In genomic region chr10:72328045-72328828, GRCh38 we compare ENCODE assay signal across 8 cellular contexts. TPM values are rescaled to one million over a fixed set of nuclear protein-coding genes. Genes with fewer than 3 reads are reported as not detected.
DNase-seq lines count a peak whose midpoint lies in the region; ATAC-seq and TF ChIP-seq lines count a peak whose summit lies in the region.

No MANE protein-coding gene starts in this region.

- intact Hi-C loops in activated CD4-positive, alpha-beta T cell treated with anti-CD3 and anti-CD28 coated beads, Interleukin-2, amount 10 ng/mL, durations not matched to agents 24 days and 14 days (cut with micrococcal nuclease) = no loop called here
- intact Hi-C loops in Right ventricle myocardium superior (cut with DNase I) = loop anchor here (10.0 kb wide), 1 partner anchor 53 kb away; the partner anchor contains the start of gene DDIT4

- peak overlapping the region; percentile 98 for H3K27ac Mint-ChIP-seq in activated CD4-positive, alpha-beta T cell treated with anti-CD3 and anti-CD28 coated beads, Interleukin-2, amount 10 ng/mL, durations not matched to agents 24 days and 14 days
- peak overlapping the region; percentile 96 for H3K27ac Mint-ChIP-seq in activated naive CD8-positive, alpha-beta T cell
- H3K27ac Mint-ChIP-seq in progenitor cell of endocrine pancreas = no peak overlapping the region

- no peaks in the 10 kb centered on the region for H3K27me3 Mint-ChIP-seq in activated CD4-positive, alpha-beta T cell treated with anti-CD3 and anti-CD28 coated beads, Interleukin-2, amount 10 ng/mL, durations not matched to agents 24 days and 14 days
- H3K27me3 Mint-ChIP-seq in activated naive CD8-positive, alpha-beta T cell = no peaks in the 10 kb centered on the region
- no peaks in the 10 kb centered on the region for H3K27me3 Mint-ChIP-seq in progenitor cell of endocrine pancreas

- peak; percentile 67 for TF ChIP-seq CTCF in progenitor cell of endocrine pancreas (IDR thresholded peaks at IDR 0.05; ENCODE audit: unreplicated experiment)

- ATAC-seq in Right ventricle myocardium superior (ENCODE audit: poor library complexity) = peak; percentile 75
- no peak for ATAC-seq in HG02885 (IDR thresholded peaks at IDR 0.05; ENCODE audit: poor library complexity, unreplicated experiment)

- peak; percentile 81 for DNase-seq in activated CD4-positive, alpha-beta T cell treated with anti-CD3 and anti-CD28 coated beads, Interleukin-2, amount 10 ng/mL, durations not matched to agents 24 days and 14 days
- DNase-seq in activated CD4-positive, alpha-beta T cell treated with anti-CD3 and anti-CD28 coated beads, Interleukin-2, amount 50 U/mL, for 1 hour = no peak
- DNase-seq in MV-4-11 (lab: John Stamatoyannopoulos, UW) (peak; percentile 38), Right ventricle myocardium superior (peak; percentile 85), progenitor cell of endocrine pancreas (ENCODE audit: low spot score, unreplicated experiment) (no peak), inferior parietal cortex (ENCODE audit: extremely low spot score) (no peak)

- H3K4me1 Mint-ChIP-seq in activated CD4-positive, alpha-beta T cell treated with anti-CD3 and anti-CD28 coated beads, Interleukin-2, amount 10 ng/mL, durations not matched to agents 24 days and 14 days = peaks cover 56% of the 10 kb centered on the region
- peaks cover 70% of the 10 kb centered on the region for H3K4me1 Mint-ChIP-seq in activated naive CD8-positive, alpha-beta T cell (ENCODE audit: low read depth)
- peaks cover 17% of the 10 kb centered on the region for H3K4me1 Mint-ChIP-seq in progenitor cell of endocrine pancreas (ENCODE audit: low read depth)

- H3K36me3 Mint-ChIP-seq in activated CD4-positive, alpha-beta T cell treated with anti-CD3 and anti-CD28 coated beads, Interleukin-2, amount 10 ng/mL, durations not matched to agents 24 days and 14 days (ENCODE audit: low read depth) = peaks cover 13% of the 10 kb centered on the region
- no peaks in the 10 kb centered on the region for H3K36me3 Mint-ChIP-seq in activated naive CD8-positive, alpha-beta T cell
- H3K36me3 Mint-ChIP-seq in progenitor cell of endocrine pancreas (ENCODE audit: insufficient read depth) = peaks cover 2% of the 10 kb centered on the region

- H3K4me3 Mint-ChIP-seq in activated CD4-positive, alpha-beta T cell treated with anti-CD3 and anti-CD28 coated beads, Interleukin-2, amount 10 ng/mL, durations not matched to agents 24 days and 14 days = peak overlapping the region; percentile 96
- H3K4me3 Mint-ChIP-seq in activated naive CD8-positive, alpha-beta T cell = peak overlapping the region; percentile 97
- H3K4me3 Mint-ChIP-seq in progenitor cell of endocrine pancreas (ENCODE audit: low read depth) = no peak overlapping the region

- no peaks in the 10 kb centered on the region for H3K9me3 Mint-ChIP-seq in activated CD4-positive, alpha-beta T cell treated with anti-CD3 and anti-CD28 coated beads, Interleukin-2, amount 10 ng/mL, durations not matched to agents 24 days and 14 days
- no peaks in the 10 kb centered on the region for H3K9me3 Mint-ChIP-seq in activated naive CD8-positive, alpha-beta T cell (ENCODE audit: low read depth)
- no peaks in the 10 kb centered on the region for H3K9me3 Mint-ChIP-seq in progenitor cell of endocrine pancreas (ENCODE audit: low read depth)

RNA-seq across cellular contexts. Expression of gene DNAJB12, which starts 26.5 kb away (rescaled TPM):
- total RNA-seq in activated CD4-positive, alpha-beta T cell treated with anti-CD3 and anti-CD28 coated beads, Interleukin-2, amount 10 ng/mL, durations not matched to agents 24 days and 14 days = 32.5 and 35.1 TPM in 2 replicates
- total RNA-seq in Right ventricle myocardium superior (26.1 TPM), progenitor cell of endocrine pancreas (33.2 and 34.7 TPM in 2 replicates)

RNA-seq across cellular contexts. Expression of gene DDIT4, which starts 54.5 kb away (rescaled TPM):
- total RNA-seq in activated CD4-positive, alpha-beta T cell treated with anti-CD3 and anti-CD28 coated beads, Interleukin-2, amount 10 ng/mL, durations not matched to agents 24 days and 14 days = 260 and 271 TPM in 2 replicates
- 54.8 TPM for total RNA-seq in Right ventricle myocardium superior
- total RNA-seq in progenitor cell of endocrine pancreas = 36.9 and 49.7 TPM in 2 replicates

Comparison
In these comparisons a context has a peak if more than half of its experiments do, and no peak if none do; other contexts are left out.
1. DNase-seq: peak in activated CD4-positive, alpha-beta T cell treated with anti-CD3 and anti-CD28 coated beads, Interleukin-2, amount 10 ng/mL, durations not matched to agents 24 days and 14 days (single experiment), MV-4-11 (single experiment) and Right ventricle myocardium superior (single experiment); none in activated CD4-positive, alpha-beta T cell treated with anti-CD3 and anti-CD28 coated beads, Interleukin-2, amount 50 U/mL, for 1 hour (single experiment), progenitor cell of endocrine pancreas (single experiment) and inferior parietal cortex (single experiment).